In the genomic region with DNA sequence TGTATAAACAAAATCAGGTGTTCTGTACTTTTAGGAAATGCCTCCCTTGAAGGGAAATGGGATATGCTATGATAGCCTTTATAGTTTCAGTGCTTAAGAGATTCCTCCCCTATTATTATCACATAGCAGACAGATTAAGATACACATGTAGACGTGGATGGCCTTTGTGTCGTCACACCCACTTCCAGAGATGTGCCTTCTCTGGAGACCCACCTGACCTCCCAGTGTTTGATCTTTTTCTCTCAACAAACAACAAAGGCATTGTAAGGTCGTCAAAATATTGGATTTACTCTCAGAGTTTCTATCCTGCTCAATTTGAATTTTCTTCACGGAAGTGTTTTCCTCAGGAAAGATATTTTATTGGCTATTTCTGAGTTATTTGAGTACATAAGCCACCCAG, we compare ENCODE assay signal across 10 cellular contexts. TPM values are rescaled to one million over a fixed set of nuclear protein-coding genes. Genes with fewer than 3 reads are reported as not detected.
DNase-seq lines count a peak whose midpoint lies in the region; ATAC-seq, FAIRE-seq and TF ChIP-seq lines count a peak whose summit lies in the region.
"Had no signal": no experiment of that assay in that cellular context is flagged by ENCODE, and none has a peak within 500 bp of the region (broad histone marks: within the 10 kb centered on the region; RNA-seq: fewer than 3 reads in every experiment).

No MANE protein-coding gene starts in this region.

- peak overlapping the region; percentile 72 for H2AFZ ChIP-seq in ACC112 (ENCODE audit: low read length, unreplicated experiment)

- peak overlapping the region; percentile 88 for H3K4me3 Mint-ChIP-seq in T-helper 2 cell treated with Interferon-gamma antibody and Interleukin-4, amounts not matched to agents 5 μg/mL and 100 μg/mL, for 36 hours
- peak overlapping the region; percentile 82 to 94 (median 89) for H3K4me3 Mint-ChIP-seq in immature natural killer cell

- peak overlapping the region; percentile 78; the same call in 1 of the 2 replicates for H3K27ac ChIP-seq in ACC112 (ENCODE audit: low read depth, low read length)
- H3K27ac ChIP-seq: stomach had no signal

- ATAC-seq in sciatic nerve = no peak

- H3K36me3 ChIP-seq in ACC112 (ENCODE audit: insufficient read depth, low read length) = peaks cover 20% of the 10 kb centered on the region
- H3K36me3 ChIP-seq: stomach had no signal

- no peak for DNase-seq in GM12892 (ENCODE audit: insufficient read length)
- no peak for DNase-seq in T-helper 2 cell treated with Interferon-gamma antibody and Interleukin-4, amounts not matched to agents 5 μg/mL and 100 μg/mL, for 36 hours (ENCODE audit: low spot score)
- no peak for DNase-seq in immature natural killer cell
- no peak for DNase-seq in posterior cingulate gyrus
- no peak for DNase-seq in NCI-H2171 treated with DMSO at 0.1 percent for 48 hours (lab: John Stamatoyannopoulos, UW)
- DNase-seq in sciatic nerve (ENCODE audit: low spot score) = no peak
- no peak for DNase-seq in SK-N-DZ (ENCODE audit: low spot score)
- DNase-seq: NCI-H446, stomach had no signal

- intact Hi-C loops in posterior cingulate gyrus (cut with DNase I) = no loop called here
- intact Hi-C loops in sciatic nerve (cut with DNase I) = no loop called here

- H3K9me3 Mint-ChIP-seq in T-helper 2 cell treated with Interferon-gamma antibody and Interleukin-4, amounts not matched to agents 5 μg/mL and 100 μg/mL, for 36 hours = peaks cover 51% of the 10 kb centered on the region
- H3K9me3 Mint-ChIP-seq in immature natural killer cell = peaks cover 0 to 6% (median 0%) of the 10 kb centered on the region in 6 donors

- peaks cover 37% of the 10 kb centered on the region for H3K79me2 ChIP-seq in ACC112 (ENCODE audit: control insufficient read depth, insufficient read depth, low read length, unreplicated experiment)

- no peaks in the 10 kb centered on the region for H3K27me3 ChIP-seq in ACC112 (ENCODE audit: insufficient read depth, low read length)
- H3K27me3 ChIP-seq: stomach had no signal

- H3K27ac Mint-ChIP-seq in T-helper 2 cell treated with Interferon-gamma antibody and Interleukin-4, amounts not matched to agents 5 μg/mL and 100 μg/mL, for 36 hours = peak overlapping the region; percentile 96
- H3K27ac Mint-ChIP-seq in immature natural killer cell = peak overlapping the region; percentile 83 to 96 (median 92)

- H3K36me3 Mint-ChIP-seq in T-helper 2 cell treated with Interferon-gamma antibody and Interleukin-4, amounts not matched to agents 5 μg/mL and 100 μg/mL, for 36 hours (ENCODE audit: low read depth) = peaks cover 53% of the 10 kb centered on the region
- peaks cover 10 to 17% (median 11%) of the 10 kb centered on the region in 3 donors for H3K36me3 Mint-ChIP-seq in immature natural killer cell

- H3K4me1 ChIP-seq in ACC112 (ENCODE audit: control insufficient read depth, insufficient read depth, low read length, unreplicated experiment) = peaks cover 22% of the 10 kb centered on the region

- peaks cover 44% of the 10 kb centered on the region for H3K4me1 Mint-ChIP-seq in T-helper 2 cell treated with Interferon-gamma antibody and Interleukin-4, amounts not matched to agents 5 μg/mL and 100 μg/mL, for 36 hours (ENCODE audit: low read depth)
- H3K4me1 Mint-ChIP-seq in immature natural killer cell = peaks cover 53 to 69% of the 10 kb centered on the region in 2 donors

- no peaks in the 10 kb centered on the region for H3K27me3 Mint-ChIP-seq in T-helper 2 cell treated with Interferon-gamma antibody and Interleukin-4, amounts not matched to agents 5 μg/mL and 100 μg/mL, for 36 hours (ENCODE audit: low read depth)
- H3K27me3 Mint-ChIP-seq in immature natural killer cell (ENCODE audit: low read depth in 3 of 3) = peaks cover 0 to 6% (median 3%) of the 10 kb centered on the region in 3 donors

- TF ChIP-seq POLR2A in GM12892 (IDR thresholded peaks at IDR 0.05; ENCODE audit: low read depth, low read length) = no peak

- peak overlapping the region; percentile 86 for H3K4me3 ChIP-seq in ACC112 (ENCODE audit: low read depth, low read length)
- H3K4me3 ChIP-seq: stomach had no signal

- FAIRE-seq in GM12892 (lab: Jason Lieb, UNC) = peak; percentile 67

RNA-seq across cellular contexts. Expression of a gene that starts 25.7 kb away (rescaled TPM):
- 13.6 TPM for polyA plus RNA-seq in GM12892 (2012; ENCODE audit: missing spikeins)
- 10 to 100 TPM; 56.8 to 83.9 (median 59.4) TPM for polyA plus RNA-seq in immature natural killer cell
- 37.5 TPM for total RNA-seq in sciatic nerve
- 16.8 and 30.5 TPM in 2 replicates for polyA plus RNA-seq in SK-N-DZ (2014; cell fraction: cytosol; rRNA removed)
- 14.3 and 17.2 TPM in 2 replicates for polyA plus RNA-seq in SK-N-DZ (2014; cell fraction: nucleus; rRNA removed)
